In the genomic region with DNA sequence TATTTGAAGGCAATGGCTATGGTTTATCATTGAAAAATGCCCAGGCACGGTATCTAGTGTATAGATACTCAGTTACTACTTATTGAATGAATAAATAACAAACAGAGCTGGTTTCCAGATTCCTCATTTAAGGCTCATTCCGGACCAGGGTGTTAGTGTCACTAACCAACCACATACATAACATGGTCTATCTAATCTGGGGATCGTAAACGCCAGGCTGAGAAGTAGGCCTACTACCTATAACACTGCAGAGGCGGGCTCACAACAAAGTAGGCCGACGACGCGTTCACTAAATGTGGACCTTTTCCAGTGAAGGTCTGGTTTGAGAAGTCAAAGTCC, we compare ENCODE assay signal across 8 cellular contexts. TPM values are rescaled to one million over a fixed set of nuclear protein-coding genes. Genes with fewer than 3 reads are reported as not detected.
A peak's percentile ranks its signal among the peaks of the same experiment; 100 is the strongest.
DNase-seq lines count a peak whose midpoint lies in the region; ATAC-seq, FAIRE-seq and TF ChIP-seq lines count a peak whose summit lies in the region.

No MANE protein-coding gene starts in this region.

- WGBS in GM12878 (ENCODE audit: insufficient coverage, insufficient replicate concordance, low lambda C conversion rate, missing lambda C conversion rate), result under 1% methylated on average over 9 of the region's 9 CpGs

- TF ChIP-seq EP300 in GM12878 (IDR thresholded peaks at IDR 0.05; ENCODE audit: borderline replicate concordance in 1 of 2, control insufficient read depth in 1 of 2, low read depth in 2 of 2, low read length in 2 of 2), result no peak

- H3K9me3 ChIP-seq in CD8-positive, alpha-beta memory T cell (ENCODE audit: low read length), result no peaks in the 10 kb centered on the region
- H3K9me3 ChIP-seq in GM12878 (replicated peaks; ENCODE audit: control insufficient read depth, insufficient read depth, low read length) (no peaks in the 10 kb centered on the region), mucosa of descending colon (no peaks in the 10 kb centered on the region)

- TSS peak; percentile 67 for BruUV-seq in GM12878 (replicated peaks; lab: Mats Ljungman, UMichigan)

- TF ChIP-seq RAD21 in GM12878 (IDR thresholded peaks at IDR 0.05; ENCODE audit: insufficient read depth, low read depth, low read length), result no peak

- H3K36me3 ChIP-seq in CD8-positive, alpha-beta memory T cell (ENCODE audit: insufficient read depth, low read length), result no peaks in the 10 kb centered on the region
- peaks cover 0 to 5% of the 10 kb centered on the region in 2 experiments; a peak in 1 of 4 replicates for H3K36me3 ChIP-seq in GM12878 (ENCODE audit: control insufficient read depth in 2 of 2, insufficient read depth in 2 of 2, low read length in 1 of 2)
- H3K36me3 ChIP-seq in mucosa of descending colon (ENCODE audit: low read depth), result no peaks in the 10 kb centered on the region

- no peaks in the 10 kb centered on the region for H3K27me3 Mint-ChIP-seq in CD8-positive, alpha-beta memory T cell

- H3K27ac ChIP-seq in CD8-positive, alpha-beta memory T cell (ENCODE audit: low read depth, low read length), result peak overlapping the region; percentile 87
- H3K27ac ChIP-seq in GM12878 (ENCODE audit: control insufficient read depth, insufficient read depth), result peak overlapping the region; percentile 85

- intact Hi-C loops in GM12878 (cut with micrococcal nuclease; ENCODE audit: unreplicated experiment), result loop anchor here (5.0 to 10.0 kb wide), 4 partner anchors 88 to 573 kb away; a partner anchor contains a TSS
- intact Hi-C loops in mucosa of descending colon (cut with DNase I, micrococcal nuclease), result no loop called here
- intact Hi-C loops in posterior vena cava (cut with DNase I), result loop anchor here in 1 of 2 donors (10.0 kb wide), 1 partner anchor 95 kb away; no protein-coding TSS in a partner anchor

- FAIRE-seq in GM12878 (lab: Jason Lieb, UNC), result no peak

- H2AFZ ChIP-seq in GM12878 (ENCODE audit: control insufficient read depth, low read depth, low read length), result peak overlapping the region; percentile 92

- peaks cover 12% of the 10 kb centered on the region for H3K4me1 ChIP-seq in CD8-positive, alpha-beta memory T cell (ENCODE audit: insufficient read depth, low read length)
- no peaks in the 10 kb centered on the region for H3K4me1 ChIP-seq in GM12878 (ENCODE audit: control insufficient read depth, insufficient read depth, low read length)
- H3K4me1 ChIP-seq in mucosa of descending colon (ENCODE audit: low read depth), result peaks cover 14% of the 10 kb centered on the region

- H3K4me3 ChIP-seq in CD8-positive, alpha-beta memory T cell (ENCODE audit: low read length), result peak overlapping the region; percentile 86
- H3K4me3 ChIP-seq in GM12878 (peak overlapping the region; percentile 84), mucosa of descending colon (peak overlapping the region; percentile 51)

- H3K27me3 ChIP-seq in CD8-positive, alpha-beta memory T cell (ENCODE audit: insufficient read depth, low read length, poor library complexity, severe bottlenecking), result no peaks in the 10 kb centered on the region
- H3K27me3 ChIP-seq in GM12878 (replicated peaks in 1 of 2; ENCODE audit: control insufficient read depth in 2 of 2, insufficient read depth in 2 of 2, low read length in 1 of 2), result no peaks in the 10 kb centered on the region

- no peak for DNase-seq in CD8-positive, alpha-beta memory T cell
- DNase-seq in GM12878 (ENCODE audit: low read depth, low spot score) (no peak), mucosa of descending colon (no peak), RPMI8226 (no peak), ureter (ENCODE audit: low spot score) (no peak), posterior vena cava (ENCODE audit: low spot score) (no peak), NCI-H526 (lab: John Stamatoyannopoulos, UW) (no peak)

- ATAC-seq in HG03025 (IDR thresholded peaks at IDR 0.05; ENCODE audit: low FRiP score, unreplicated experiment), result peak; percentile 15
- ATAC-seq in GM12878, result peak; percentile 44; the same call in 2 of the 3 replicates
- no peak for ATAC-seq in mucosa of descending colon

- peak overlapping the region; percentile 73 for H3K9ac ChIP-seq in GM12878 (ENCODE audit: control insufficient read depth, insufficient read depth, low read length)

- H3K79me2 ChIP-seq in GM12878 (ENCODE audit: control insufficient read depth, insufficient read depth, low read length), result peaks cover 15% of the 10 kb centered on the region

- H3K9me3 Mint-ChIP-seq in CD8-positive, alpha-beta memory T cell, result no peaks in the 10 kb centered on the region

- peaks cover 21 to 37% (median 34%) of the 10 kb centered on the region in 3 donors for H3K4me1 Mint-ChIP-seq in CD8-positive, alpha-beta memory T cell

- no peak for TF ChIP-seq CTCF in GM12878 (IDR thresholded peaks at IDR 0.05 in 2 of 3, conservative IDR thresholded peaks at IDR 0.05 in 1 of 3; ENCODE audit: control insufficient read depth in 2 of 3, extremely low read depth in 1 of 3, insufficient read depth in 1 of 3, low read depth in 3 of 3, low read length in 3 of 3)
- TF ChIP-seq CTCF in mucosa of descending colon (IDR thresholded peaks at IDR 0.05), result no peak

- H4K20me1 ChIP-seq in GM12878 (ENCODE audit: control insufficient read depth, insufficient read depth), result no peaks in the 10 kb centered on the region

- H3K4me2 ChIP-seq in GM12878 (ENCODE audit: control insufficient read depth, insufficient read depth), result peak overlapping the region; percentile 46

- SMC1A ChIA-PET in GM12878 (lab: Charles Lee; ENCODE audit: uncharacterized antibody, unreplicated experiment), result interaction anchor here (0.9 to 1.8 kb wide), 3 partner anchors 8 to 26 kb away, joined by 3 to 5 read pairs (median 3); no protein-coding TSS in a partner anchor

- peak overlapping the region; percentile 86 to 98 (median 92) for H3K27ac Mint-ChIP-seq in CD8-positive, alpha-beta memory T cell

- CTCF ChIA-PET in CD8-positive, alpha-beta memory T cell (lab: Charles Lee), result interaction anchor here (1.0 to 1.1 kb wide), 2 partner anchors 76 to 85 kb away, joined by 3 to 5 read pairs; no protein-coding TSS in a partner anchor
- CTCF ChIA-PET in GM12878 (lab: Yijun Ruan, JAX), result interaction anchor here (0.7 to 2.1 kb wide), 3 partner anchors 10 to 587 kb away, joined by 3 to 6 read pairs (median 3); no protein-coding TSS in a partner anchor

- H3K36me3 Mint-ChIP-seq in CD8-positive, alpha-beta memory T cell, result peaks cover 0 to 41% (median 11%) of the 10 kb centered on the region in 3 donors

- RAD21 ChIA-PET in GM12878 (lab: Charles Lee; ENCODE audit: unreplicated experiment), result interaction anchor here (1.4 kb wide), 1 partner anchor 357 kb away, joined by 5 read pairs; no protein-coding TSS in a partner anchor

- no peak for TF ChIP-seq POLR2A in GM12878 (IDR thresholded peaks at IDR 0.05; ENCODE audit: low read depth, low read length)

- peak overlapping the region; percentile 81 to 96 (median 90) for H3K4me3 Mint-ChIP-seq in CD8-positive, alpha-beta memory T cell

- in situ Hi-C loops in GM12878 (cut with MboI), result loop anchor here (10.0 kb wide), 1 partner anchor 745 kb away; no protein-coding TSS in a partner anchor

- POLR2A ChIA-PET in CD8-positive, alpha-beta memory T cell (lab: Charles Lee), result interaction anchor here (1.7 to 1.8 kb wide), 2 partner anchors 402 to 573 kb away, joined by 4 to 9 read pairs; a partner anchor contains a TSS
- POLR2A ChIA-PET in GM12878 (lab: Charles Lee), result interaction anchor here (0.9 kb wide), 1 partner anchor 11 kb away, joined by 3 read pairs; no protein-coding TSS in a partner anchor

TF ChIP-seq in GM12878, 131 proteins besides CTCF, POLR2A, EP300 and RAD21 (continues in another document):
- TF ChIP-seq ZNF217 (IDR thresholded peaks at IDR 0.05), result no peak

RNA-seq across cellular contexts. Expression of a gene that starts 0.4 kb away (rescaled TPM):
- total RNA-seq in CD8-positive, alpha-beta memory T cell, result 100 to 1,000 TPM; 130 to 133 TPM
- polyA plus RNA-seq in CD8-positive, alpha-beta memory T cell, result 115 TPM
- total RNA-seq in GM12878 (2013; cell fraction: nucleolus; rRNA removed), result 27.2 and 32.2 TPM in 2 replicates
- total RNA-seq in GM12878 (2014; rRNA removed), result 29.4 and 57.3 TPM in 2 replicates
- 75.0 and 76.7 TPM in 2 replicates for total RNA-seq in GM12878 (2014; rRNA removed; fragmentation: Illumina TruSeq; extraction: Trizol)
- 88.0 and 91.8 TPM in 2 replicates for total RNA-seq in GM12878 (2021)
- 325 TPM for polyA plus RNA-seq in GM12878 (2011; ENCODE audit: low read depth)
- polyA plus RNA-seq in GM12878 (2011; rRNA removed), result 96.1 and 232 TPM in 2 replicates
- 12.2 and 21.6 TPM in 2 replicates for polyA plus RNA-seq in GM12878 (2011; cell fraction: cytosol; rRNA removed)
- 14.5 and 21.3 TPM in 2 replicates for polyA plus RNA-seq in GM12878 (2011; cell fraction: nucleus; rRNA removed)
- polyA plus RNA-seq in GM12878 (2012), result 73.6 and 109 TPM in 2 replicates
- polyA plus RNA-seq in GM12878 (2014; fragmentation: Illumina TruSeq; extraction: Trizol), result 194 and 262 TPM in 2 replicates
- 100 to 1,000 TPM; 494 to 538 TPM for polyA plus RNA-seq in GM12878 (2014; fragmentation: Nextera tagmentation; extraction: Ambion mirVana)
- 70.1 and 76.7 TPM in 2 replicates for polyA plus RNA-seq in GM12878 (2014; rRNA removed)
- 100 to 1,000 TPM; 435 to 449 TPM for polyA plus RNA-seq in GM12878 (2016; fragmentation: Nextera tagmentation; extraction: Ambion mirVana)
- polyA minus RNA-seq in GM12878 (2011; rRNA and poly(A)+ RNA removed), result 10.8 and 17.0 TPM in 2 replicates
- polyA minus RNA-seq in GM12878 (2011; cell fraction: cytosol; rRNA and poly(A)+ RNA removed), result 5.9 and 9.8 TPM in 2 replicates
- polyA minus RNA-seq in GM12878 (2011; cell fraction: nucleus; rRNA and poly(A)+ RNA removed), result 17.9 and 26.0 TPM in 2 replicates
- 10 to 100 TPM; 27.2 to 44.0 (median 30.2) TPM for total RNA-seq in mucosa of descending colon
- 48.4 TPM for total RNA-seq in ureter
- total RNA-seq in posterior vena cava, result 10 to 100 TPM; 31.0 to 38.7 TPM

RNA-seq across cellular contexts. Expression of a gene that starts 5.5 kb away (rescaled TPM):
- total RNA-seq in CD8-positive, alpha-beta memory T cell, result 10 to 100 TPM; 49.6 to 57.0 TPM
- 11.0 TPM for polyA plus RNA-seq in CD8-positive, alpha-beta memory T cell
- total RNA-seq in GM12878 (2013; cell fraction: nucleolus; rRNA removed), result 73.7 and 80.7 TPM in 2 replicates
- total RNA-seq in GM12878 (2014; rRNA removed) (27.8 and 28.1 TPM in 2 replicates), GM12878 (2014; rRNA removed; fragmentation: Illumina TruSeq; extraction: Trizol) (20.8 and 21.1 TPM in 2 replicates), GM12878 (2021) (41.6 and 45.8 TPM in 2 replicates), mucosa of descending colon (10 to 100 TPM; 56.7 to 81.2 (median 74.5) TPM), ureter (61.2 TPM), posterior vena cava (10 to 100 TPM; 25.5 to 28.8 TPM)
- 22.9 TPM for polyA plus RNA-seq in GM12878 (2011; ENCODE audit: low read depth)
- polyA plus RNA-seq in GM12878 (2011; rRNA removed) (24.2 and 24.4 TPM in 2 replicates), GM12878 (2014; fragmentation: Illumina TruSeq; extraction: Trizol) (19.3 and 22.6 TPM in 2 replicates), GM12878 (2014; fragmentation: Nextera tagmentation; extraction: Ambion mirVana) (10 to 100 TPM in 1 of 2 experiments, 1 to 10 TPM in 1; 4.5 to 10.5 TPM), GM12878 (2014; rRNA removed) (16.3 and 16.6 TPM in 2 replicates), GM12878 (2016; fragmentation: Nextera tagmentation; extraction: Ambion mirVana) (10 to 100 TPM; 18.4 to 21.0 TPM)
- polyA plus RNA-seq in GM12878 (2011; cell fraction: cytosol; rRNA removed), result 13.1 and 20.3 TPM in 2 replicates
- 19.6 and 20.0 TPM in 2 replicates for polyA plus RNA-seq in GM12878 (2011; cell fraction: nucleus; rRNA removed)
- 17.8 and 20.4 TPM in 2 replicates for polyA plus RNA-seq in GM12878 (2012)
- polyA minus RNA-seq in GM12878 (2011; rRNA and poly(A)+ RNA removed), result 39.1 and 41.3 TPM in 2 replicates
- 9.4 and 9.8 TPM in 2 replicates for polyA minus RNA-seq in GM12878 (2011; cell fraction: cytosol; rRNA and poly(A)+ RNA removed)
- polyA minus RNA-seq in GM12878 (2011; cell fraction: nucleus; rRNA and poly(A)+ RNA removed), result 16.7 and 26.9 TPM in 2 replicates
